In genomic region chr19:48329167-48329891, GRCh38 we compare ENCODE assay signal across 8 cellular contexts. TPM values are rescaled to one million over a fixed set of nuclear protein-coding genes. Genes with fewer than 3 reads are reported as not detected.
A peak's percentile ranks its signal among the peaks of the same experiment; 100 is the strongest.
DNase-seq lines count a peak whose midpoint lies in the region; ATAC-seq and TF ChIP-seq lines count a peak whose summit lies in the region.

No MANE protein-coding gene starts in this region.

- H3K4me3 Mint-ChIP-seq in nephron: peak overlapping the region; percentile 82 to 88 (median 84)

- H3K36me3 Mint-ChIP-seq in nephron (ENCODE audit: low read depth): peaks cover 27% of the 10 kb centered on the region

- no peaks in the 10 kb centered on the region for H3K9me3 Mint-ChIP-seq in nephron

- peak; percentile 27 for DNase-seq in activated gamma-delta T cell treated with Interleukin-2 at 50 U/mL for 16 hours
- no peak for DNase-seq in activated gamma-delta T cell (lab: John Stamatoyannopoulos, UW)
- DNase-seq in T-helper 9 cell: peak; percentile 36
- no peak for DNase-seq in H4 (ENCODE audit: low spot score)
- no peak for DNase-seq in left lobe of liver (ENCODE audit: low spot score)

- no peaks in the 10 kb centered on the region for H3K27me3 Mint-ChIP-seq in nephron (ENCODE audit: low read depth)

- H3K27ac ChIP-seq in cingulate gyrus (ENCODE audit: low read depth, low read length): peak overlapping the region; percentile 97

- H3K4me1 Mint-ChIP-seq in nephron: peaks cover 56% of the 10 kb centered on the region

- no peak for ATAC-seq in left lobe of liver
- ATAC-seq in HG02610 (IDR thresholded peaks at IDR 0.05; ENCODE audit: unreplicated experiment): no peak

- H3K27ac Mint-ChIP-seq in nephron: peak overlapping the region; percentile 89 to 93 (median 91)

- no peak for TF ChIP-seq CTCF in nephron (IDR thresholded peaks at IDR 0.05; ENCODE audit: unreplicated experiment in 3 of 3)

RNA-seq across cellular contexts. Expression of gene EMP3, which starts 4.0 kb away (rescaled TPM):
- 80.2 and 150 TPM in 2 replicates for total RNA-seq in H4 (2014; rRNA removed; shearing (Covaris generic))
- 6.7 TPM for total RNA-seq in left lobe of liver

RNA-seq across cellular contexts. Expression of gene TMEM143, which starts 34.4 kb away (rescaled TPM):
- total RNA-seq in H4 (2014; rRNA removed; shearing (Covaris generic)): 3.3 and 3.6 TPM in 2 replicates
- 19.0 TPM for total RNA-seq in left lobe of liver

RNA-seq across cellular contexts. Expression of gene SYNGR4, which starts 34.8 kb away (rescaled TPM):
- 0.35 TPM in 1 of 2 replicates, not detected in the other for total RNA-seq in H4 (2014; rRNA removed; shearing (Covaris generic))
- total RNA-seq in left lobe of liver: not detected

RNA-seq across cellular contexts. Expression of gene ZNF114, which starts 59.4 kb away (rescaled TPM):
- 0.06 TPM in 1 of 2 replicates, not detected in the other for total RNA-seq in H4 (2014; rRNA removed; shearing (Covaris generic))
- not detected for total RNA-seq in left lobe of liver

Comparison
In these comparisons a context has a peak if more than half of its experiments do, and no peak if none do; other contexts are left out.
1. DNase-seq: peak in activated gamma-delta T cell treated with Interleukin-2 at 50 U/mL for 16 hours (single experiment) and T-helper 9 cell (single experiment); none in activated gamma-delta T cell (single experiment), H4 (single experiment) and left lobe of liver (single experiment).
2. RNA of gene EMP3, which starts 4.0 kb away (total RNA-seq): 80.2 to 150 TPM in H4; 6.7 TPM in left lobe of liver (single experiment); every median in the first group is over 10 times any median in the second.